Comparison of ENCODE assay signal across 15 cellular contexts in genomic region chr3:52507359-52507758, GRCh38. TPM values are rescaled to one million over a fixed set of nuclear protein-coding genes. Genes with fewer than 3 reads are reported as not detected.
A peak's percentile ranks its signal among the peaks of the same experiment; 100 is the strongest.
DNase-seq lines count a peak whose midpoint lies in the region; ATAC-seq and TF ChIP-seq lines count a peak whose summit lies in the region.
"Had no signal": no experiment of that assay in that cellular context is flagged by ENCODE, and none has a peak within 500 bp of the region (broad histone marks: within the 10 kb centered on the region; RNA-seq: fewer than 3 reads in every experiment).

No MANE protein-coding gene starts in this region.

- TF ChIP-seq RAD21 in SK-N-SH (IDR thresholded peaks at IDR 0.05; ENCODE audit: low read length) = no peak

- H3K4me1 ChIP-seq in SK-N-SH (ENCODE audit: control insufficient read depth in 1 of 2, insufficient read depth in 2 of 2, low read depth in 1 of 2, low read length in 1 of 2) = peaks cover 0 to 9% of the 10 kb centered on the region in 2 experiments; a peak in 1 of 4 replicates
- H3K4me1 ChIP-seq: foreskin keratinocyte, HAP-1, spleen had no signal

- POLR2A ChIA-PET in SK-N-SH (lab: Yijun Ruan, JAX) = no interaction called here

- CTCF ChIA-PET in SK-N-SH (lab: Yijun Ruan, JAX) = interaction anchor here (0.6 to 0.7 kb wide), 2 partner anchors 19 to 35 kb away, joined by 3 to 4 read pairs; no protein-coding TSS in a partner anchor

- DNase-seq in SK-N-SH (no peak), SW480 (ENCODE audit: low spot score) (peak; percentile 81), fibroblast of pulmonary artery (ENCODE audit: low read depth) (peak; percentile 28), stromal cell of bone marrow (ENCODE audit: low read depth) (peak; percentile 31), GDM1 (lab: John Stamatoyannopoulos, UW) (no peak)
- DNase-seq: activated naive CD4-positive, alpha-beta T cell treated with anti-CD3 and anti-CD28 coated beads, Interleukin-2, amount 10 ng/mL, durations not matched to agents 7 days and 5 days; foreskin keratinocyte; naive thymus-derived CD4-positive, alpha-beta T cell; NCI-H2107; spleen had no signal

- H2AFZ ChIP-seq in SK-N-SH (ENCODE audit: low read depth) = no peak overlapping the region

- no peaks in the 10 kb centered on the region for H3K79me2 ChIP-seq in SK-N-SH (ENCODE audit: insufficient read depth)

- no peak overlapping the region for H3K4me2 ChIP-seq in SK-N-SH

- H3K9ac ChIP-seq in SK-N-SH = no peak overlapping the region

- no peaks in the 10 kb centered on the region for H3K27me3 ChIP-seq in SK-N-SH (ENCODE audit: insufficient read depth)
- H3K27me3 ChIP-seq: foreskin keratinocyte, spleen had no signal

- no peak overlapping the region for H3K27ac ChIP-seq in SK-N-SH (ENCODE audit: low read depth in 2 of 2, low read length in 1 of 2)
- H3K27ac ChIP-seq: foreskin keratinocyte, spleen had no signal

- no peaks in the 10 kb centered on the region for H3K9me2 ChIP-seq in SK-N-SH

- 70% methylated on average over 4 of the region's 5 CpGs for WGBS in SK-N-SH (ENCODE audit: low lambda C conversion rate)

- no peak for TF ChIP-seq EP300 in SK-N-SH (IDR thresholded peaks at IDR 0.05; ENCODE audit: borderline replicate concordance in 1 of 2, low read depth in 1 of 2, low read length in 1 of 2)

- ATAC-seq in SK-N-SH treated with all-trans-retinoic acid at 6 μM for 48 hours (peak; percentile 28), GM21528 (IDR thresholded peaks at IDR 0.05; ENCODE audit: low FRiP score, unreplicated experiment) (no peak), HG03280 (IDR thresholded peaks at IDR 0.05; ENCODE audit: unreplicated experiment) (no peak)
- ATAC-seq: foreskin keratinocyte; naive thymus-derived CD4-positive, alpha-beta T cell had no signal

- no peaks in the 10 kb centered on the region for H4K20me1 ChIP-seq in SK-N-SH (ENCODE audit: insufficient read depth)

- no peaks in the 10 kb centered on the region for H3K9me3 ChIP-seq in SK-N-SH
- H3K9me3 ChIP-seq: HAP-1, spleen had no signal

- H3F3A ChIP-seq in SK-N-SH (replicated peaks; ENCODE audit: insufficient read depth) = no peaks in the 10 kb centered on the region

- TF ChIP-seq CTCF in SK-N-SH (IDR thresholded peaks at IDR 0.05) = no peak
- TF ChIP-seq CTCF in fibroblast of pulmonary artery (IDR thresholded peaks at IDR 0.05; ENCODE audit: low read length, missing control alignments) = no peak

- H3K4me3 ChIP-seq in SK-N-SH (ENCODE audit: low read depth in 2 of 2, low read length in 1 of 2) (no peak overlapping the region), fibroblast of pulmonary artery (replicated peaks; ENCODE audit: low read depth, low read length) (no peak overlapping the region)
- H3K4me3 ChIP-seq: HAP-1, spleen had no signal

- no peaks in the 10 kb centered on the region for H3K36me3 ChIP-seq in SK-N-SH (replicated peaks in 1 of 2; ENCODE audit: control insufficient read depth in 1 of 2, insufficient read depth in 2 of 2, low read length in 1 of 2)
- H3K36me3 ChIP-seq: HAP-1 had no signal

TF ChIP-seq in SK-N-SH treated with all-trans-retinoic acid at 6 μM for 48 hours, 23 proteins besides CTCF, POLR2A, EP300 and RAD21:
- no peak for TF ChIP-seq POU6F1 (CRISPR knock-in tag; IDR thresholded peaks at IDR 0.05; ENCODE audit: borderline replicate concordance, low read depth)
- TF ChIP-seq ZNF70 (CRISPR knock-in tag; IDR thresholded peaks at IDR 0.05) = no peak
- no peak for TF ChIP-seq ARNTL (CRISPR knock-in tag; IDR thresholded peaks at IDR 0.05; ENCODE audit: borderline replicate concordance, low read depth)

TF ChIP-seq in SK-N-SH, 30 proteins besides CTCF, POLR2A, EP300 and RAD21:
- TF ChIP-seq PBX3 (IDR thresholded peaks at IDR 0.05) (no peak), NRF1 (IDR thresholded peaks at IDR 0.05; ENCODE audit: low read depth, low read length) (no peak), REST (IDR thresholded peaks at IDR 0.05; ENCODE audit: low read depth, low read length) (no peak)

RNA-seq across cellular contexts. Expression of gene STAB1, which starts 12.2 kb away (rescaled TPM):
- 0.03 and 0.05 TPM in 2 replicates for polyA plus RNA-seq in SK-N-SH (2012; rRNA removed)
- 0.01 TPM in 2 replicates for polyA plus RNA-seq in SK-N-SH (2012; cell fraction: cytosol; rRNA removed)
- 0.12 and 0.32 TPM in 2 replicates for polyA plus RNA-seq in SK-N-SH (2012; cell fraction: nucleus; rRNA removed)
- polyA plus RNA-seq: keratinocyte; naive thymus-derived CD4-positive, alpha-beta T cell had no signal

RNA-seq across cellular contexts. Expression of gene NT5DC2, which starts 26.3 kb away (rescaled TPM):
- polyA plus RNA-seq in SK-N-SH (2012; rRNA removed) = 93.9 and 113 TPM in 2 replicates
- 67.9 and 104 TPM in 2 replicates for polyA plus RNA-seq in SK-N-SH (2012; cell fraction: cytosol; rRNA removed)
- polyA plus RNA-seq in SK-N-SH (2012; cell fraction: nucleus; rRNA removed) = 140 and 176 TPM in 2 replicates

RNA-seq across cellular contexts. Expression of gene UQCC5, which starts 29.0 kb away (rescaled TPM):
- polyA plus RNA-seq in SK-N-SH (2012; rRNA removed) = 43.8 and 124 TPM in 2 replicates
- 66.8 and 89.4 TPM in 2 replicates for polyA plus RNA-seq in SK-N-SH (2012; cell fraction: cytosol; rRNA removed)
- polyA plus RNA-seq in SK-N-SH (2012; cell fraction: nucleus; rRNA removed) = 25.8 and 41.7 TPM in 2 replicates

RNA-seq across cellular contexts. Expression of gene NISCH, which starts 52.0 kb away (rescaled TPM):
- polyA plus RNA-seq in SK-N-SH (2012; rRNA removed) = 77.5 and 95.1 TPM in 2 replicates
- polyA plus RNA-seq in SK-N-SH (2012; cell fraction: cytosol; rRNA removed) = 18.6 and 26.5 TPM in 2 replicates
- polyA plus RNA-seq in SK-N-SH (2012; cell fraction: nucleus; rRNA removed) = 448 and 541 TPM in 2 replicates

RNA-seq across cellular contexts. Expression of gene TNNC1, which starts 53.5 kb away (rescaled TPM):
- polyA plus RNA-seq in SK-N-SH (2012; rRNA removed) = 2.6 and 3.0 TPM in 2 replicates
- polyA plus RNA-seq in SK-N-SH (2012; cell fraction: cytosol; rRNA removed) = 3.3 and 3.6 TPM in 2 replicates
- 2.5 and 3.3 TPM in 2 replicates for polyA plus RNA-seq in SK-N-SH (2012; cell fraction: nucleus; rRNA removed)

Comparison
In these comparisons a context has a peak if more than half of its experiments do, and no peak if none do; other contexts are left out.
1. DNase-seq: peak in SW480 (single experiment), fibroblast of pulmonary artery (single experiment) and stromal cell of bone marrow (single experiment); none in SK-N-SH (single experiment) and GDM1 (single experiment).